ENCODE assay signal across 39 cellular contexts in genomic region chr13:48116808-48117207, GRCh38.
"Had no signal": no experiment of that assay in that cellular context is flagged by ENCODE, and none has a peak within 500 bp of the region (broad histone marks: within the 10 kb centered on the region; RNA-seq: fewer than 3 reads in every experiment).

No MANE protein-coding gene starts in this region.

- H3K36me3 Mint-ChIP-seq: activated naive CD4-positive, alpha-beta T cell treated with anti-CD3 and anti-CD28 coated beads, Interleukin-2, amount 10 ng/mL, durations not matched to agents 7 days and 5 days; activated naive CD4-positive, alpha-beta T cell treated with anti-CD3 and anti-CD28 coated beads, Interleukin-2, amount 50 U/mL, for 24 hours; activated naive CD4-positive, alpha-beta T cell treated with anti-CD3 and anti-CD28 coated beads, Interleukin-2, amount 50 U/mL, for 72 hours; brain had no signal

- ATAC-seq: activated naive CD4-positive, alpha-beta T cell treated with anti-CD3 and anti-CD28 coated beads, Interleukin-2, amount 50 U/mL, for 72 hours; activated naive CD8-positive, alpha-beta T cell treated with anti-CD3 and anti-CD28 coated beads, Interleukin-2, amount 50 U/mL, for 24 hours; activated T-cell treated with anti-CD3 and anti-CD28 coated beads, Interleukin-2, amount 50 U/mL, for 4 hours; activated T-cell treated with anti-CD3 and anti-CD28 coated beads, Interleukin-2, amount 50 U/mL, for 72 hours; activated T-helper 17 cell treated with anti-CD3 and anti-CD28 coated beads, Interleukin-2, amount 50 U/mL, for 72 hours; body of pancreas had no signal

- H3K9me3 ChIP-seq: adrenal gland, ascending aorta, body of pancreas, breast epithelium had no signal

- H3K4me1 Mint-ChIP-seq: activated naive CD4-positive, alpha-beta T cell treated with anti-CD3 and anti-CD28 coated beads, Interleukin-2, amount 10 ng/mL, durations not matched to agents 7 days and 5 days; activated naive CD4-positive, alpha-beta T cell treated with anti-CD3 and anti-CD28 coated beads, Interleukin-2, amount 50 U/mL, for 24 hours; activated T-helper 17 cell treated with anti-CD3 and anti-CD28 coated beads, Interleukin-2, amount 50 U/mL, for 72 hours; brain; central memory CD8-positive, alpha-beta T cell had no signal

- H3K9me3 Mint-ChIP-seq: activated naive CD4-positive, alpha-beta T cell treated with anti-CD3 and anti-CD28 coated beads for 36 hours; activated naive CD4-positive, alpha-beta T cell treated with anti-CD3 and anti-CD28 coated beads, Interleukin-2, amount 10 ng/mL, durations not matched to agents 7 days and 5 days; activated naive CD4-positive, alpha-beta T cell treated with anti-CD3 and anti-CD28 coated beads, Interleukin-2, amount 50 U/mL, for 24 hours; activated naive CD4-positive, alpha-beta T cell treated with anti-CD3 and anti-CD28 coated beads, Interleukin-2, amount 50 U/mL, for 72 hours; activated naive CD8-positive, alpha-beta T cell treated with anti-CD3 and anti-CD28 coated beads, Interleukin-2, amount 50 U/mL, for 24 hours; activated T-cell treated with anti-CD3 and anti-CD28 coated beads, Interleukin-2, amount 50 U/mL, for 24 hours; activated T-cell treated with anti-CD3 and anti-CD28 coated beads, Interleukin-2, amount 50 U/mL, for 4 hours; activated T-helper 17 cell treated with anti-CD3 and anti-CD28 coated beads, Interleukin-2, amount 50 U/mL, for 72 hours; activated T-helper 2 cell treated with anti-CD3 and anti-CD28 coated beads, Interferon-gamma antibody, Interleukin-2, Interleukin-4, amounts not matched to agents 10 μg/mL and 5 μg/mL and 100 μg/mL, durations not matched to agents 14 hours and 24 hours and 36 hours; central memory CD8-positive, alpha-beta T cell had no signal

- H3K4me1 ChIP-seq: ascending aorta, body of pancreas had no signal

- H3K27me3 ChIP-seq: adrenal gland, ascending aorta, body of pancreas, brain microvascular endothelial cell, breast epithelium, cardiac muscle cell had no signal

- H3K4me3 ChIP-seq: adrenal gland, ascending aorta, body of pancreas, breast epithelium, cardiac muscle cell had no signal

- H3K27ac ChIP-seq: adrenal gland, ascending aorta, body of pancreas, brain microvascular endothelial cell, breast epithelium, cardiac muscle cell had no signal

- H3K27ac Mint-ChIP-seq: activated naive CD4-positive, alpha-beta T cell treated with anti-CD3 and anti-CD28 coated beads for 36 hours; activated naive CD4-positive, alpha-beta T cell treated with anti-CD3 and anti-CD28 coated beads, Interleukin-2, amount 10 ng/mL, durations not matched to agents 7 days and 5 days; activated naive CD4-positive, alpha-beta T cell treated with anti-CD3 and anti-CD28 coated beads, Interleukin-2, amount 50 U/mL, for 24 hours; activated naive CD4-positive, alpha-beta T cell treated with anti-CD3 and anti-CD28 coated beads, Interleukin-2, amount 50 U/mL, for 72 hours; activated naive CD8-positive, alpha-beta T cell; activated naive CD8-positive, alpha-beta T cell treated with anti-CD3 and anti-CD28 coated beads, Interleukin-2, amount 50 U/mL, for 24 hours; activated T-cell treated with anti-CD3 and anti-CD28 coated beads, Interleukin-2, amount 50 U/mL, for 24 hours; activated T-cell treated with anti-CD3 and anti-CD28 coated beads, Interleukin-2, amount 50 U/mL, for 72 hours; activated T-helper 1 cell treated with anti-CD3 and anti-CD28 coated beads, Interleukin-12 subunit alpha, Interleukin-12 subunit beta, Interleukin-2, Interleukin-4 antibody, amounts not matched to agents 30 ng/mL and 10 ng/mL and 1 ng/mL, durations not matched to agents 14 hours and 24 hours and 36 hours; activated T-helper 17 cell treated with anti-CD3 and anti-CD28 coated beads, Interleukin-2, amount 50 U/mL, for 72 hours; activated T-helper 2 cell treated with anti-CD3 and anti-CD28 coated beads, Interferon-gamma antibody, Interleukin-2, Interleukin-4, amounts not matched to agents 10 μg/mL and 5 μg/mL and 100 μg/mL, durations not matched to agents 14 hours and 24 hours and 36 hours; brain had no signal

- H3K27me3 Mint-ChIP-seq: activated naive CD4-positive, alpha-beta T cell treated with anti-CD3 and anti-CD28 coated beads, Interleukin-2, amount 50 U/mL, for 24 hours had no signal

- H3K36me3 ChIP-seq: adrenal gland, ascending aorta, brain microvascular endothelial cell, breast epithelium, cardiac muscle cell had no signal

- FAIRE-seq: astrocyte, bronchial epithelial cell had no signal

- H3K4me3 Mint-ChIP-seq: activated naive CD4-positive, alpha-beta T cell treated with anti-CD3 and anti-CD28 coated beads for 36 hours; activated naive CD4-positive, alpha-beta T cell treated with anti-CD3 and anti-CD28 coated beads, Interleukin-2, amount 10 ng/mL, durations not matched to agents 7 days and 5 days; activated naive CD4-positive, alpha-beta T cell treated with anti-CD3 and anti-CD28 coated beads, Interleukin-2, amount 50 U/mL, for 24 hours; activated naive CD8-positive, alpha-beta T cell; activated naive CD8-positive, alpha-beta T cell treated with anti-CD3 and anti-CD28 coated beads, Interleukin-2, amount 50 U/mL, for 24 hours; activated T-cell treated with anti-CD3 and anti-CD28 coated beads, Interleukin-2, amount 50 U/mL, for 24 hours; activated T-cell treated with anti-CD3 and anti-CD28 coated beads, Interleukin-2, amount 50 U/mL, for 4 hours; activated T-cell treated with anti-CD3 and anti-CD28 coated beads, Interleukin-2, amount 50 U/mL, for 72 hours; activated T-helper 1 cell treated with anti-CD3 and anti-CD28 coated beads, Interleukin-12 subunit alpha, Interleukin-12 subunit beta, Interleukin-2, Interleukin-4 antibody, amounts not matched to agents 30 ng/mL and 10 ng/mL and 1 ng/mL, durations not matched to agents 14 hours and 24 hours and 36 hours; activated T-helper 17 cell treated with anti-CD3 and anti-CD28 coated beads, Interleukin-2, amount 50 U/mL, for 72 hours; brain; central memory CD8-positive, alpha-beta T cell had no signal

- DNase-seq: activated effector memory CD4-positive, alpha-beta T cell treated with anti-CD3 and anti-CD28 coated beads, Interleukin-2, amount 50 U/mL, for 16 hours; activated effector memory CD4-positive, alpha-beta T cell treated with Interleukin-2 at 50 U/mL for 16 hours; activated gamma-delta T cell; activated gamma-delta T cell treated with Interleukin-2 at 50 U/mL for 16 hours; activated naive CD4-positive, alpha-beta T cell; activated naive CD4-positive, alpha-beta T cell treated with anti-CD3 and anti-CD28 coated beads for 36 hours; activated naive CD4-positive, alpha-beta T cell treated with anti-CD3 and anti-CD28 coated beads, Interleukin-2, amount 10 ng/mL, durations not matched to agents 7 days and 5 days; activated naive CD4-positive, alpha-beta T cell treated with anti-CD3 and anti-CD28 coated beads, Interleukin-2, amount 50 U/mL, for 16 hours; activated naive CD4-positive, alpha-beta T cell treated with Interleukin-2 at 50 U/mL for 16 hours; activated naive CD8-positive, alpha-beta T cell treated with anti-CD3 and anti-CD28 coated beads, Interleukin-2, amount 50 U/mL, for 24 hours; activated T-cell treated with anti-CD3 and anti-CD28 coated beads for 4 hours; activated T-cell treated with anti-CD3 and anti-CD28 coated beads, Interleukin-2, amount 50 U/mL, for 1 hour; activated T-cell treated with anti-CD3 and anti-CD28 coated beads, Interleukin-2, amount 50 U/mL, for 24 hours; activated T-cell treated with anti-CD3 and anti-CD28 coated beads, Interleukin-2, amount 50 U/mL, for 4 hours; activated T-cell treated with anti-CD3 and anti-CD28 coated beads, Interleukin-2, amount 50 U/mL, for 48 hours; activated T-cell treated with anti-CD3 and anti-CD28 coated beads, Interleukin-2, amount 50 U/mL, for 72 hours; adrenal gland; amniotic stem cell; amygdala; anterior cingulate cortex; aorta; body of pancreas; brain microvascular endothelial cell; caudate nucleus; central memory CD4-positive, alpha-beta T cell; cerebellar nuclear complex had no signal
